Comparison of ENCODE assay signal across 1 cellular context in the genomic region with DNA sequence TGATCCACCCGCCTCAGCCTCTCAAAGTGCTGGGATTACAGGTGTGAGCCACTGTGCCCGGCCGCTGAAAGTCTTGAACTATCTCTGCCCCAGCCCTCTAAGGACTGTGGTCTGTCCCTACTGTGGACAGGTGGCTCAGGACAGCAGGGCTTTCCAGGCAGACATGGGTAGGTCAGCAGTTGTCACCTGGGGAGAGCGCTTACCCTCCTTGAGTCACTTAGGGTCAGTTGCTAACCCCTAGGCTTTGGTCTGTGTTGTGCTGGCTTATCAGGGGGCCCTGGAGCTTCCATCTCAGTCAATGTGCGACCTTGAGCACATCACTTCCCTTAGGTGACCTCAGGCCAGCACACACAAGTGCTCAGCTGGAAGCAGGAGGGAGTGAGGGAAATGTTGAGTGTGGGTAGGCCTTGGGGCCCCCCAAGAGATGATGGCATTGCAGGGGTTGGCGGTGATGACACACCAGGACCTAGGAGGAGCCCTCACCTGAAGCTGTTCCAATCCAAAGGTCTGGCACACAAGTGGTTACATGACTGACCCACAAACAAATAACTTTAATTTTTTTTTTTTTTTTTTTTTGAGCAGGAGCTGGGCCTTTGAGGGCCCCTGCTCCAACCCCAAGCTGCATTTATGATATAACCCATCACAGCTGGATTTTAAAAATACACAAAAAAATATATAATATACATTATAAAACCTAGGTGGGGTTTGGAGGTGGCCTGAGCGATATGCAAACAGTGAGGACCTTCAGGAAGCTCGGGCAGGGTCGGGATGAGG.
A peak's percentile ranks its signal among the peaks of the same experiment; 100 is the strongest.
TF ChIP-seq lines count a peak whose summit lies in the region.

No MANE protein-coding gene starts in this region.

TF ChIP-seq in HepG2, 621 proteins besides CTCF, POLR2A, EP300 and RAD21 (continued from another document and continues in another):
- TF ChIP-seq USF2 (IDR thresholded peaks at IDR 0.05; ENCODE audit: low read depth, low read length) (no peak), USF2 (CRISPR knock-in tag; IDR thresholded peaks at IDR 0.05; ENCODE audit: borderline replicate concordance) (no peak), KDM1A (CRISPR knock-in tag; IDR thresholded peaks at IDR 0.05) (no peak), MTA3 (CRISPR knock-in tag; IDR thresholded peaks at IDR 0.05) (no peak), ZNF451 (CRISPR knock-in tag; IDR thresholded peaks at IDR 0.05) (no peak), ZMYM3 (CRISPR knock-in tag; IDR thresholded peaks at IDR 0.05) (peak; percentile 53; the same call in 1 of the 2 replicates), ZNF432 (CRISPR knock-in tag; IDR thresholded peaks at IDR 0.05; ENCODE audit: borderline replicate concordance) (no peak), RFX5 (IDR thresholded peaks at IDR 0.05; ENCODE audit: low read depth, low read length) (0 out of 2 replicates have a peak, but pooled peaks have one; percentile 35), ZNF510 (CRISPR knock-in tag; IDR thresholded peaks at IDR 0.05; ENCODE audit: low read depth) (no peak), KDM6A (CRISPR knock-in tag; IDR thresholded peaks at IDR 0.05; ENCODE audit: low read depth) (no peak), IKZF1 (IDR thresholded peaks at IDR 0.05) (no peak), GABPB1 (CRISPR knock-in tag; IDR thresholded peaks at IDR 0.05) (0 out of 2 replicates have a peak, but pooled peaks have one; percentile 7), PHF8 (CRISPR knock-in tag; IDR thresholded peaks at IDR 0.05) (0 out of 2 replicates have a peak, but pooled peaks have one; percentile 39), ZNF839 (CRISPR knock-in tag; IDR thresholded peaks at IDR 0.05; ENCODE audit: borderline replicate concordance) (peak; percentile 78; the same call in 1 of the 2 replicates), ZNF619 (CRISPR knock-in tag; IDR thresholded peaks at IDR 0.05) (no peak), RBFOX2 (IDR thresholded peaks at IDR 0.05; ENCODE audit: low read depth, low read length) (no peak; the same call in 1 of the 2 replicates), SRY (CRISPR knock-in tag; IDR thresholded peaks at IDR 0.05) (no peak), THAP7 (CRISPR knock-in tag; IDR thresholded peaks at IDR 0.05) (no peak), ZNF296 (CRISPR knock-in tag; conservative IDR thresholded peaks at IDR 0.05) (no peak), ZBTB42 (CRISPR knock-in tag; IDR thresholded peaks at IDR 0.05) (no peak), HHEX (CRISPR knock-in tag; IDR thresholded peaks at IDR 0.05) (no peak), SP140L (CRISPR knock-in tag; IDR thresholded peaks at IDR 0.05; ENCODE audit: borderline replicate concordance) (no peak), ATF2 (CRISPR knock-in tag; IDR thresholded peaks at IDR 0.05) (no peak), ZNF138 (CRISPR knock-in tag; IDR thresholded peaks at IDR 0.05; ENCODE audit: low read depth) (no peak), ARHGAP35 (CRISPR knock-in tag; IDR thresholded peaks at IDR 0.05; ENCODE audit: borderline replicate concordance) (no peak), THAP11 (CRISPR knock-in tag; IDR thresholded peaks at IDR 0.05) (0 out of 2 replicates have a peak, but pooled peaks have one; percentile 9), ARID4A (CRISPR knock-in tag; IDR thresholded peaks at IDR 0.05; ENCODE audit: borderline replicate concordance) (0 out of 2 replicates have a peak, but pooled peaks have one; percentile 16), AHR (CRISPR knock-in tag; IDR thresholded peaks at IDR 0.05) (no peak), TOPORS (CRISPR knock-in tag; IDR thresholded peaks at IDR 0.05) (no peak)
- TF ChIP-seq, protein P1, sequence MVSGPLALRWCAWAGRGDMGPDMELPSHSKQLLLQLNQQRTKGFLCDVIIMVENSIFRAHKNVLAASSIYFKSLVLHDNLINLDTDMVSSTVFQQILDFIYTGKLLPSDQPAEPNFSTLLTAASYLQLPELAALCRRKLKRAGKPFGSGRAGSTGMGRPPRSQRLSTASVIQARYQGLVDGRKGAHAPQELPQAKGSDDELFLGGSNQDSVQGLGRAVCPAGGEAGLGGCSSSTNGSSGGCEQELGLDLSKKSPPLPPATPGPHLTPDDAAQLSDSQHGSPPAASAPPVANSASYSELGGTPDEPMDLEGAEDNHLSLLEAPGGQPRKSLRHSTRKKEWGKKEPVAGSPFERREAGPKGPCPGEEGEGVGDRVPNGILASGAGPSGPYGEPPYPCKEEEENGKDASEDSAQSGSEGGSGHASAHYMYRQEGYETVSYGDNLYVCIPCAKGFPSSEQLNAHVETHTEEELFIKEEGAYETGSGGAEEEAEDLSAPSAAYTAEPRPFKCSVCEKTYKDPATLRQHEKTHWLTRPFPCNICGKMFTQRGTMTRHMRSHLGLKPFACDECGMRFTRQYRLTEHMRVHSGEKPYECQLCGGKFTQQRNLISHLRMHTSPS (CRISPR knock-in tag; IDR thresholded peaks at IDR 0.05; ENCODE audit: low read depth): 0 out of 2 replicates have a peak, but pooled peaks have one; percentile 14
- TF ChIP-seq, protein P2, sequence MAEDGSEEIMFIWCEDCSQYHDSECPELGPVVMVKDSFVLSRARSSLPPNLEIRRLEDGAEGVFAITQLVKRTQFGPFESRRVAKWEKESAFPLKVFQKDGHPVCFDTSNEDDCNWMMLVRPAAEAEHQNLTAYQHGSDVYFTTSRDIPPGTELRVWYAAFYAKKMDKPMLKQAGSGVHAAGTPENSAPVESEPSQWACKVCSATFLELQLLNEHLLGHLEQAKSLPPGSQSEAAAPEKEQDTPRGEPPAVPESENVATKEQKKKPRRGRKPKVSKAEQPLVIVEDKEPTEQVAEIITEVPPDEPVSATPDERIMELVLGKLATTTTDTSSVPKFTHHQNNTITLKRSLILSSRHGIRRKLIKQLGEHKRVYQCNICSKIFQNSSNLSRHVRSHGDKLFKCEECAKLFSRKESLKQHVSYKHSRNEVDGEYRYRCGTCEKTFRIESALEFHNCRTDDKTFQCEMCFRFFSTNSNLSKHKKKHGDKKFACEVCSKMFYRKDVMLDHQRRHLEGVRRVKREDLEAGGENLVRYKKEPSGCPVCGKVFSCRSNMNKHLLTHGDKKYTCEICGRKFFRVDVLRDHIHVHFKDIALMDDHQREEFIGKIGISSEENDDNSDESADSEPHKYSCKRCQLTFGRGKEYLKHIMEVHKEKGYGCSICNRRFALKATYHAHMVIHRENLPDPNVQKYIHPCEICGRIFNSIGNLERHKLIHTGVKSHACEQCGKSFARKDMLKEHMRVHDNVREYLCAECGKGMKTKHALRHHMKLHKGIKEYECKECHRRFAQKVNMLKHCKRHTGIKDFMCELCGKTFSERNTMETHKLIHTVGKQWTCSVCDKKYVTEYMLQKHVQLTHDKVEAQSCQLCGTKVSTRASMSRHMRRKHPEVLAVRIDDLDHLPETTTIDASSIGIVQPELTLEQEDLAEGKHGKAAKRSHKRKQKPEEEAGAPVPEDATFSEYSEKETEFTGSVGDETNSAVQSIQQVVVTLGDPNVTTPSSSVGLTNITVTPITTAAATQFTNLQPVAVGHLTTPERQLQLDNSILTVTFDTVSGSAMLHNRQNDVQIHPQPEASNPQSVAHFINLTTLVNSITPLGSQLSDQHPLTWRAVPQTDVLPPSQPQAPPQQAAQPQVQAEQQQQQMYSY (CRISPR knock-in tag; IDR thresholded peaks at IDR 0.05): no peak
- TF ChIP-seq, protein P3, sequence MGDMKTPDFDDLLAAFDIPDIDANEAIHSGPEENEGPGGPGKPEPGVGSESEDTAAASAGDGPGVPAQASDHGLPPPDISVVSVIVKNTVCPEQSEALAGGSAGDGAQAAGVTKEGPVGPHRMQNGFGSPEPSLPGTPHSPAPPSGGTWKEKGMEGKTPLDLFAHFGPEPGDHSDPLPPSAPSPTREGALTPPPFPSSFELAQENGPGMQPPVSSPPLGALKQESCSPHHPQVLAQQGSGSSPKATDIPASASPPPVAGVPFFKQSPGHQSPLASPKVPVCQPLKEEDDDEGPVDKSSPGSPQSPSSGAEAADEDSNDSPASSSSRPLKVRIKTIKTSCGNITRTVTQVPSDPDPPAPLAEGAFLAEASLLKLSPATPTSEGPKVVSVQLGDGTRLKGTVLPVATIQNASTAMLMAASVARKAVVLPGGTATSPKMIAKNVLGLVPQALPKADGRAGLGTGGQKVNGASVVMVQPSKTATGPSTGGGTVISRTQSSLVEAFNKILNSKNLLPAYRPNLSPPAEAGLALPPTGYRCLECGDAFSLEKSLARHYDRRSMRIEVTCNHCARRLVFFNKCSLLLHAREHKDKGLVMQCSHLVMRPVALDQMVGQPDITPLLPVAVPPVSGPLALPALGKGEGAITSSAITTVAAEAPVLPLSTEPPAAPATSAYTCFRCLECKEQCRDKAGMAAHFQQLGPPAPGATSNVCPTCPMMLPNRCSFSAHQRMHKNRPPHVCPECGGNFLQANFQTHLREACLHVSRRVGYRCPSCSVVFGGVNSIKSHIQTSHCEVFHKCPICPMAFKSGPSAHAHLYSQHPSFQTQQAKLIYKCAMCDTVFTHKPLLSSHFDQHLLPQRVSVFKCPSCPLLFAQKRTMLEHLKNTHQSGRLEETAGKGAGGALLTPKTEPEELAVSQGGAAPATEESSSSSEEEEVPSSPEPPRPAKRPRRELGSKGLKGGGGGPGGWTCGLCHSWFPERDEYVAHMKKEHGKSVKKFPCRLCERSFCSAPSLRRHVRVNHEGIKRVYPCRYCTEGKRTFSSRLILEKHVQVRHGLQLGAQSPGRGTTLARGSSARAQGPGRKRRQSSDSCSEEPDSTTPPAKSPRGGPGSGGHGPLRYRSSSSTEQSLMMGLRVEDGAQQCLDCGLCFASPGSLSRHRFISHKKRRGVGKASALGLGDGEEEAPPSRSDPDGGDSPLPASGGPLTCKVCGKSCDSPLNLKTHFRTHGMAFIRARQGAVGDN (CRISPR knock-in tag; IDR thresholded peaks at IDR 0.05): peak; percentile 49
- TF ChIP-seq, protein P4, sequence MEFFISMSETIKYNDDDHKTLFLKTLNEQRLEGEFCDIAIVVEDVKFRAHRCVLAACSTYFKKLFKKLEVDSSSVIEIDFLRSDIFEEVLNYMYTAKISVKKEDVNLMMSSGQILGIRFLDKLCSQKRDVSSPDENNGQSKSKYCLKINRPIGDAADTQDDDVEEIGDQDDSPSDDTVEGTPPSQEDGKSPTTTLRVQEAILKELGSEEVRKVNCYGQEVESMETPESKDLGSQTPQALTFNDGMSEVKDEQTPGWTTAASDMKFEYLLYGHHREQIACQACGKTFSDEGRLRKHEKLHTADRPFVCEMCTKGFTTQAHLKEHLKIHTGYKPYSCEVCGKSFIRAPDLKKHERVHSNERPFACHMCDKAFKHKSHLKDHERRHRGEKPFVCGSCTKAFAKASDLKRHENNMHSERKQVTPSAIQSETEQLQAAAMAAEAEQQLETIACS (CRISPR knock-in tag; IDR thresholded peaks at IDR 0.05): no peak
